8 cellular contexts compared by ENCODE assay signal in genomic region chr3:168865022-168865551, GRCh38.
DNase-seq lines count a peak whose midpoint lies in the region; ATAC-seq and TF ChIP-seq lines count a peak whose summit lies in the region.

No MANE protein-coding gene starts in this region.

- intact Hi-C loops in Right ventricle myocardium inferior (cut with DNase I) = loop anchor here (10.0 kb wide), 2 partner anchors 800 to 880 kb away; partner anchors contain the start of gene MECOM

- no peaks in the 10 kb centered on the region for H3K27me3 ChIP-seq in cardiac muscle cell
- H3K27me3 ChIP-seq in parathyroid adenoma (ENCODE audit: control insufficient read depth, insufficient read depth, low read length) = no peaks in the 10 kb centered on the region

- H3K4me1 ChIP-seq in cardiac muscle cell (ENCODE audit: low read depth) (no peaks in the 10 kb centered on the region), parathyroid adenoma (no peaks in the 10 kb centered on the region)

- peak; percentile 80 for TF ChIP-seq CTCF in cardiac muscle cell (IDR thresholded peaks at IDR 0.05; ENCODE audit: low read depth, low read length)
- peak; percentile 23 for TF ChIP-seq CTCF in parathyroid adenoma (IDR thresholded peaks at IDR 0.05)

- peak; percentile 32 to 60 for DNase-seq in cardiac muscle cell (ENCODE audit: low read depth in 1 of 2, low spot score in 1 of 2)
- DNase-seq in Right ventricle myocardium inferior (ENCODE audit: missing footprints) = no peak
- DNase-seq in NCI-H1105 treated with DMSO at 0.1 percent for 48 hours (lab: John Stamatoyannopoulos, UW) = peak; percentile 53
- DNase-seq in dermis microvascular lymphatic vessel endothelial cell (ENCODE audit: low read depth in 2 of 2) = peak; percentile 12 to 53
- DNase-seq in activated CD4-positive, alpha-beta T cell treated with anti-CD3 and anti-CD28 coated beads, Interleukin-2, amount 50 U/mL, for 4 hours = no peak
- no peak for DNase-seq in D341Med (ENCODE audit: low spot score)

- H3K36me3 ChIP-seq in cardiac muscle cell = no peaks in the 10 kb centered on the region
- no peaks in the 10 kb centered on the region for H3K36me3 ChIP-seq in parathyroid adenoma (ENCODE audit: control insufficient read depth, insufficient read depth, low read length)

- no peaks in the 10 kb centered on the region for H3K9me3 ChIP-seq in cardiac muscle cell (ENCODE audit: low read depth)
- no peaks in the 10 kb centered on the region for H3K9me3 ChIP-seq in parathyroid adenoma (ENCODE audit: control insufficient read depth, low read length)

- H3K4me2 ChIP-seq in parathyroid adenoma (ENCODE audit: low read length) = no peak overlapping the region

- no peak overlapping the region for H2AFZ ChIP-seq in parathyroid adenoma

- H3K9ac ChIP-seq in parathyroid adenoma = no peak overlapping the region

- H3K4me3 ChIP-seq in cardiac muscle cell (no peak overlapping the region), parathyroid adenoma (ENCODE audit: low read depth, low read length) (no peak overlapping the region)

- H3K27ac ChIP-seq in cardiac muscle cell = no peak overlapping the region
- H3K27ac ChIP-seq in parathyroid adenoma = no peak overlapping the region

- no peaks in the 10 kb centered on the region for H3K79me2 ChIP-seq in parathyroid adenoma

- ATAC-seq in Right ventricle myocardium inferior (no peak), GM21529 (IDR thresholded peaks at IDR 0.05; ENCODE audit: unreplicated experiment) (no peak)

Comparison
In these comparisons a context has a peak if more than half of its experiments do, and no peak if none do; other contexts are left out.
1. DNase-seq: peak in cardiac muscle cell (2 of 2), NCI-H1105 treated with DMSO at 0.1 percent for 48 hours (single experiment) and dermis microvascular lymphatic vessel endothelial cell (2 of 2); none in Right ventricle myocardium inferior (single experiment), activated CD4-positive, alpha-beta T cell treated with anti-CD3 and anti-CD28 coated beads, Interleukin-2, amount 50 U/mL, for 4 hours (0 of 2) and D341Med (single experiment).